ENCODE assay signal across 10 cellular contexts in genomic region chr1:175742790-175743459, GRCh38. TPM values are rescaled to one million over a fixed set of nuclear protein-coding genes. Genes with fewer than 3 reads are reported as not detected.
DNase-seq lines count a peak whose midpoint lies in the region; ATAC-seq and TF ChIP-seq lines count a peak whose summit lies in the region.
"Had no signal": no experiment of that assay in that cellular context is flagged by ENCODE, and none has a peak within 500 bp of the region (broad histone marks: within the 10 kb centered on the region; RNA-seq: fewer than 3 reads in every experiment).

No MANE protein-coding gene starts in this region.

- H3K27me3 Mint-ChIP-seq in brain = peaks cover 42% of the 10 kb centered on the region
- H3K27me3 Mint-ChIP-seq in activated T-cell treated with anti-CD3 and anti-CD28 coated beads, Interleukin-2, amount 50 U/mL, for 72 hours (ENCODE audit: low read depth) = peaks cover 39% of the 10 kb centered on the region

- H3K27ac Mint-ChIP-seq in brain = peak overlapping the region; percentile 13 to 92 (median 73)
- no peak overlapping the region for H3K27ac Mint-ChIP-seq in activated T-cell treated with anti-CD3 and anti-CD28 coated beads, Interleukin-2, amount 50 U/mL, for 72 hours

- H4K20me1 ChIP-seq in MM.1S (ENCODE audit: insufficient read depth, low read length) = no peaks in the 10 kb centered on the region

- H3K27me3 ChIP-seq in MM.1S (replicated peaks; ENCODE audit: insufficient read depth, low read length) (no peaks in the 10 kb centered on the region), tibial nerve (peaks cover 0 to 10% of the 10 kb centered on the region in 2 donors)

- H3K4me1 Mint-ChIP-seq in brain = peaks cover 24% of the 10 kb centered on the region
- no peaks in the 10 kb centered on the region for H3K4me1 Mint-ChIP-seq in activated T-cell treated with anti-CD3 and anti-CD28 coated beads, Interleukin-2, amount 50 U/mL, for 72 hours (ENCODE audit: low read depth)

- TF ChIP-seq CTCF in MM.1S (IDR thresholded peaks at IDR 0.05; ENCODE audit: low read length) = no peak
- TF ChIP-seq CTCF in brain (conservative IDR thresholded peaks at IDR 0.05) = no peak
- no peak for TF ChIP-seq CTCF in tibial nerve (IDR thresholded peaks at IDR 0.05)

- H3K27ac ChIP-seq in MM.1S (ENCODE audit: low read length) (no peak overlapping the region), tibial nerve (no peak overlapping the region)

- DNase-seq in COLO829 (ENCODE audit: low spot score) = peak; percentile 69
- DNase-seq in MM.1S = peak; percentile 56
- no peak for DNase-seq in left colon
- DNase-seq in tibial nerve (ENCODE audit: low spot score in 2 of 2) = no peak
- no peak for DNase-seq in NK-92 (lab: John Stamatoyannopoulos, UW; ENCODE audit: unreplicated experiment)
- no peak for DNase-seq in activated T-cell treated with anti-CD3 and anti-CD28 coated beads, Interleukin-2, amount 50 U/mL, for 72 hours
- DNase-seq: activated effector memory CD4-positive, alpha-beta T cell treated with anti-CD3 and anti-CD28 coated beads, Interleukin-2, amount 50 U/mL, for 16 hours had no signal

- no peak overlapping the region for H3K9ac ChIP-seq in MM.1S (ENCODE audit: low read length)

- H3K9me2 ChIP-seq in MM.1S (replicated peaks; ENCODE audit: insufficient read depth, low read length) = no peaks in the 10 kb centered on the region

- no peak for TF ChIP-seq EP300 in tibial nerve (IDR thresholded peaks at IDR 0.05)

- H3K36me3 Mint-ChIP-seq in brain = no peaks in the 10 kb centered on the region
- no peaks in the 10 kb centered on the region for H3K36me3 Mint-ChIP-seq in activated T-cell treated with anti-CD3 and anti-CD28 coated beads, Interleukin-2, amount 50 U/mL, for 72 hours (ENCODE audit: insufficient read depth in 2 of 2)

- H3F3A ChIP-seq in MM.1S (ENCODE audit: insufficient read depth, low read length) = no peaks in the 10 kb centered on the region

- H3K79me2 ChIP-seq in MM.1S (ENCODE audit: low read length) = no peaks in the 10 kb centered on the region

- no peaks in the 10 kb centered on the region for H3K9me3 ChIP-seq in MM.1S (replicated peaks; ENCODE audit: insufficient read depth, low read length)
- H3K9me3 ChIP-seq in tibial nerve = peaks cover 0 to 4% (median 0%) of the 10 kb centered on the region in 4 donors

- WGBS in tibial nerve, 2 donors = 25 to 29% methylated on average over 18 of the region's 18 CpGs

- no peaks in the 10 kb centered on the region for H3K36me3 ChIP-seq in MM.1S (replicated peaks; ENCODE audit: insufficient read depth, low read length)
- no peaks in the 10 kb centered on the region for H3K36me3 ChIP-seq in tibial nerve

- no peak overlapping the region for H2AFZ ChIP-seq in MM.1S (ENCODE audit: low read length)

- peaks cover 0 to 4% (median 0%) of the 10 kb centered on the region in 5 experiments for H3K9me3 Mint-ChIP-seq in brain
- peaks cover 0 to 2% of the 10 kb centered on the region in 2 donors for H3K9me3 Mint-ChIP-seq in activated T-cell treated with anti-CD3 and anti-CD28 coated beads, Interleukin-2, amount 50 U/mL, for 72 hours

- H3K4me3 ChIP-seq in MM.1S (ENCODE audit: low read length) = no peak overlapping the region
- H3K4me3 ChIP-seq in tibial nerve = no peak overlapping the region

- peak; percentile 22 for ATAC-seq in left colon
- ATAC-seq in activated T-cell treated with anti-CD3 and anti-CD28 coated beads, Interleukin-2, amount 50 U/mL, for 72 hours (replicated peaks in 1 of 2) = no peak
- no peak for ATAC-seq in GM21381 (IDR thresholded peaks at IDR 0.05; ENCODE audit: unreplicated experiment)

- no peak for TF ChIP-seq POLR2A in tibial nerve (IDR thresholded peaks at IDR 0.05)

- H3K4me3 Mint-ChIP-seq in brain = peak overlapping the region; percentile 25 to 86 (median 80)
- no peak overlapping the region for H3K4me3 Mint-ChIP-seq in activated T-cell treated with anti-CD3 and anti-CD28 coated beads, Interleukin-2, amount 50 U/mL, for 72 hours

- intact Hi-C loops in left colon (cut with DNase I, micrococcal nuclease) = no loop called here

- H3K4me1 ChIP-seq in MM.1S (ENCODE audit: low read length) (no peaks in the 10 kb centered on the region), tibial nerve (peaks cover 0 to 5% (median 0%) of the 10 kb centered on the region in 4 donors)

- no peak overlapping the region for H3K4me2 ChIP-seq in MM.1S (ENCODE audit: low read depth, low read length)

RNA-seq across cellular contexts. Expression of gene TNR, which starts 0.5 kb away (rescaled TPM):
- polyA plus RNA-seq in brain (ENCODE audit: insufficient read depth, low read depth, low replicate concordance) = 13.6 TPM
- total RNA-seq in left colon (under 1 TPM; 0.06 TPM), tibial nerve (not detected)
- total RNA-seq in activated T-cell treated with anti-CD3 and anti-CD28 coated beads, Interleukin-2, amount 50 U/mL, for 72 hours = not detected
- total RNA-seq: LHCN-M2 had no signal

Comparison
In these comparisons a context has a peak if more than half of its experiments do, and no peak if none do; other contexts are left out.
1. DNase-seq: peak in COLO829 (single experiment) and MM.1S (single experiment); none in left colon (0 of 2), tibial nerve (0 of 2), NK-92 (single experiment) and activated T-cell treated with anti-CD3 and anti-CD28 coated beads, Interleukin-2, amount 50 U/mL, for 72 hours (0 of 2).
2. H3K4me3 Mint-ChIP-seq: peak in brain (5 of 5); none in activated T-cell treated with anti-CD3 and anti-CD28 coated beads, Interleukin-2, amount 50 U/mL, for 72 hours (0 of 2).